5 cellular contexts compared by ENCODE assay signal in the genomic region with DNA sequence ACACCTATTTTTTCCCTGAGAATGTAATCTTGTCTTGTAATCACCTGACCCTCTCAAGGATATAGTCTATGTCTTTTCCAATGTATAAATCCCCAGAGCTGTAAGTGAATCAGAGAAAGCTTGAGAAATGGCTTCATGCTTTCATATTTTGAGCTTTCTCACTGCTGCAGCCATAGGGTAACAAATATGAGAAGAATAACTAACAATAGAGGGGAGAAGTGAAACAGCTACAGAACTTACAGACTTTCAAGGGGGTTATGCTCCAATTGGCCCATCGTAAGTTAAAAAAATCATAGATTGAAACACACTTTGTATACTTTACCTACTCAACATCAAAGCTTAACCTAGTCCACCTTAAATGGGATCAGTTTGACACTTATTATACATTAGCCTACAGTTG.
"Had no signal": no experiment of that assay in that cellular context is flagged by ENCODE, and none has a peak within 500 bp of the region (broad histone marks: within the 10 kb centered on the region; RNA-seq: fewer than 3 reads in every experiment).

No MANE protein-coding gene starts in this region.

- DNase-seq: IMR-90, KBM-7 had no signal

- ATAC-seq: HepG2, K562 had no signal

- H3K4me3 ChIP-seq: K562 had no signal

- H3K27ac ChIP-seq: HL-60 had no signal
